ENCODE assay signal across 22 cellular contexts in genomic region chr19:2683430-2683995, GRCh38. TPM values are rescaled to one million over a fixed set of nuclear protein-coding genes. Genes with fewer than 3 reads are reported as not detected.
"Had no signal": no experiment of that assay in that cellular context is flagged by ENCODE, and none has a peak within 500 bp of the region (broad histone marks: within the 10 kb centered on the region; RNA-seq: fewer than 3 reads in every experiment).

No MANE protein-coding gene starts in this region.

- H3K36me3 ChIP-seq: breast epithelium, colonic mucosa, vagina had no signal

- H3K27me3 Mint-ChIP-seq: activated CD4-positive, alpha-beta T cell treated with anti-CD3 and anti-CD28 coated beads for 36 hours; activated naive CD8-positive, alpha-beta T cell treated with anti-CD3 and anti-CD28 coated beads for 36 hours had no signal

- H3K36me3 Mint-ChIP-seq: activated naive CD8-positive, alpha-beta T cell treated with anti-CD3 and anti-CD28 coated beads for 36 hours had no signal

- H3K27me3 ChIP-seq: breast epithelium, colonic mucosa, dorsolateral prefrontal cortex, esophagus muscularis mucosa, spleen, tibial nerve, vagina had no signal

- H3K4me1 Mint-ChIP-seq: activated CD4-positive, alpha-beta T cell treated with anti-CD3 and anti-CD28 coated beads for 36 hours; activated naive CD8-positive, alpha-beta T cell treated with anti-CD3 and anti-CD28 coated beads for 36 hours had no signal

- DNase-seq: activated CD4-positive, alpha-beta T cell treated with anti-CD3 and anti-CD28 coated beads for 36 hours; activated CD4-positive, alpha-beta T cell treated with anti-CD3 and anti-CD28 coated beads, Interleukin-2, amount 50 U/mL, for 48 hours; activated CD8-positive, alpha-beta memory T cell treated with anti-CD3 and anti-CD28 coated beads, Interleukin-2, amount 50 U/mL, for 48 hours; activated naive CD4-positive, alpha-beta T cell treated with Interleukin-2 at 50 U/mL for 16 hours; activated naive CD8-positive, alpha-beta T cell treated with anti-CD3 and anti-CD28 coated beads for 36 hours; activated T-cell treated with anti-CD3 and anti-CD28 coated beads, Interleukin-2, amount 50 U/mL, for 48 hours; colonic mucosa; dorsolateral prefrontal cortex; effector memory CD8-positive, alpha-beta T cell; glutamatergic neuron; hypothalamus; left ventricle myocardium superior; spleen; stimulated activated CD4-positive, alpha-beta T cell treated with anti-CD3 and anti-CD28 coated beads, Interleukin-4, amount 100 ng/mL, for 1 hour; stimulated activated naive CD8-positive, alpha-beta T cell treated with anti-CD3 and anti-CD28 coated beads, Interleukin-15, Interleukin-2, amounts not matched to agents 100 U/mL and 50 U/mL, for 24 hours; T-helper 9 cell had no signal

- H3K27ac ChIP-seq: breast epithelium, colonic mucosa, esophagus muscularis mucosa, tibial nerve, vagina had no signal

- ATAC-seq: activated CD4-positive, alpha-beta T cell treated with anti-CD3 and anti-CD28 coated beads for 36 hours; effector memory CD8-positive, alpha-beta T cell; left ventricle myocardium superior; stimulated activated naive CD8-positive, alpha-beta T cell treated with anti-CD3 and anti-CD28 coated beads, Interleukin-15, Interleukin-2, amounts not matched to agents 100 U/mL and 50 U/mL, for 24 hours had no signal

- H3K9me3 Mint-ChIP-seq: activated naive CD8-positive, alpha-beta T cell treated with anti-CD3 and anti-CD28 coated beads for 36 hours; effector memory CD8-positive, alpha-beta T cell; neural crest cell had no signal

- H3K4me3 ChIP-seq: breast epithelium, colonic mucosa, dorsolateral prefrontal cortex, esophagus muscularis mucosa, spleen, tibial nerve, vagina had no signal

- H3K4me3 Mint-ChIP-seq: activated CD4-positive, alpha-beta T cell treated with anti-CD3 and anti-CD28 coated beads for 36 hours; activated naive CD8-positive, alpha-beta T cell treated with anti-CD3 and anti-CD28 coated beads for 36 hours; effector memory CD8-positive, alpha-beta T cell; neural crest cell had no signal

- H3K27ac Mint-ChIP-seq: activated CD4-positive, alpha-beta T cell treated with anti-CD3 and anti-CD28 coated beads for 36 hours; activated naive CD8-positive, alpha-beta T cell treated with anti-CD3 and anti-CD28 coated beads for 36 hours; effector memory CD8-positive, alpha-beta T cell had no signal

RNA-seq across cellular contexts. Expression of gene DIRAS1, which starts 37.7 kb away (rescaled TPM):
- total RNA-seq: T-helper 1 cell treated with Interleukin-12 subunit alpha and Interleukin-12 subunit beta and Interleukin-4 antibody, amounts not matched to agents 30 ng/mL and 1 ng/mL, for 36 hours had no signal
